ENCODE assay signal across 8 cellular contexts in genomic region chr1:110634455-110635281, GRCh38. TPM values are rescaled to one million over a fixed set of nuclear protein-coding genes. Genes with fewer than 3 reads are reported as not detected.
A peak's percentile ranks its signal among the peaks of the same experiment; 100 is the strongest.
DNase-seq lines count a peak whose midpoint lies in the region; ATAC-seq and TF ChIP-seq lines count a peak whose summit lies in the region.

No MANE protein-coding gene starts in this region.

- no peak overlapping the region for H3K27ac ChIP-seq in prostate gland

- CTCF ChIA-PET in activated CD4-positive, alpha-beta memory T cell treated with anti-CD3 and anti-CD28 coated beads, Interleukin-2, amount 10 ng/mL, durations not matched to agents 7 days and 5 days (lab: Charles Lee), result interaction anchor here (0.9 to 6.5 kb wide), 8 partner anchors 13 to 147 kb away, joined by 3 to 73 read pairs (median 5); no protein-coding TSS in a partner anchor

- no peaks in the 10 kb centered on the region for H3K27me3 Mint-ChIP-seq in activated CD4-positive, alpha-beta memory T cell treated with anti-CD3 and anti-CD28 coated beads, Interleukin-2, amount 10 ng/mL, durations not matched to agents 7 days and 5 days

- H3K4me1 Mint-ChIP-seq in activated CD4-positive, alpha-beta memory T cell treated with anti-CD3 and anti-CD28 coated beads, Interleukin-2, amount 10 ng/mL, durations not matched to agents 7 days and 5 days, result peaks cover 69% of the 10 kb centered on the region

- TF ChIP-seq CTCF in epithelial cell of esophagus (IDR thresholded peaks at IDR 0.05; ENCODE audit: insufficient read depth, low read depth, low read length, missing control alignments) (no peak), prostate gland (IDR thresholded peaks at IDR 0.05) (no peak)

- no peaks in the 10 kb centered on the region for H3K36me3 ChIP-seq in prostate gland

- in situ Hi-C loops in G401 (cut with HindIII; ENCODE audit: low sequenced_read_pairs), result no loop called here

- intact Hi-C loops in prostate gland (cut with DNase I), result no loop called here

- no peak for TF ChIP-seq POLR2A in prostate gland (IDR thresholded peaks at IDR 0.05)

- no peaks in the 10 kb centered on the region for H3K9me3 ChIP-seq in prostate gland

- WGBS in prostate gland, result 21% methylated on average over 7 of the region's 7 CpGs

- H3K27ac Mint-ChIP-seq in activated CD4-positive, alpha-beta memory T cell treated with anti-CD3 and anti-CD28 coated beads, Interleukin-2, amount 10 ng/mL, durations not matched to agents 7 days and 5 days, result no peak overlapping the region

- POLR2A ChIA-PET in activated CD4-positive, alpha-beta memory T cell treated with anti-CD3 and anti-CD28 coated beads, Interleukin-2, amount 10 ng/mL, durations not matched to agents 7 days and 5 days (lab: Charles Lee), result interaction anchor here (1.1 to 15.0 kb wide), 8 partner anchors 13 to 244 kb away, joined by 3 to 326 read pairs (median 20); partner anchors contain the start of genes KCNA2 and KCNA3

- no peaks in the 10 kb centered on the region for H3K4me1 ChIP-seq in prostate gland (replicated peaks)

- peaks cover 5% of the 10 kb centered on the region for H3K36me3 Mint-ChIP-seq in activated CD4-positive, alpha-beta memory T cell treated with anti-CD3 and anti-CD28 coated beads, Interleukin-2, amount 10 ng/mL, durations not matched to agents 7 days and 5 days (ENCODE audit: low read depth)

- peak overlapping the region; percentile 56 for H3K4me3 Mint-ChIP-seq in activated CD4-positive, alpha-beta memory T cell treated with anti-CD3 and anti-CD28 coated beads, Interleukin-2, amount 10 ng/mL, durations not matched to agents 7 days and 5 days

- H3K9me3 Mint-ChIP-seq in activated CD4-positive, alpha-beta memory T cell treated with anti-CD3 and anti-CD28 coated beads, Interleukin-2, amount 10 ng/mL, durations not matched to agents 7 days and 5 days, result peaks cover 3% of the 10 kb centered on the region

- DNase-seq in CD1c-positive myeloid dendritic cell (ENCODE audit: extremely low spot score) (peak; percentile 86), epithelial cell of esophagus (ENCODE audit: low read depth) (peak; percentile 70), prostate gland (ENCODE audit: low spot score) (peak; percentile 23), DMS114 treated with DMSO at 0.1 percent for 48 hours (lab: John Stamatoyannopoulos, UW; ENCODE audit: unreplicated experiment) (no peak), G401 (ENCODE audit: low spot score) (no peak)
- peak; percentile 75 for DNase-seq in activated CD4-positive, alpha-beta memory T cell treated with anti-CD3 and anti-CD28 coated beads, Interleukin-2, amount 10 ng/mL, durations not matched to agents 7 days and 5 days

- H3K27me3 ChIP-seq in prostate gland (replicated peaks; ENCODE audit: insufficient read depth), result no peaks in the 10 kb centered on the region

- H3K4me3 ChIP-seq in epithelial cell of esophagus (ENCODE audit: low read length) (no peak overlapping the region), prostate gland (no peak overlapping the region)

- ATAC-seq in GM21360 (IDR thresholded peaks at IDR 0.05; ENCODE audit: unreplicated experiment) (peak; percentile 61), HG03571 (IDR thresholded peaks at IDR 0.05; ENCODE audit: unreplicated experiment) (peak; percentile 65)

RNA-seq across cellular contexts. Expression of gene KCNA2, which starts 28.5 kb away (rescaled TPM):
- 1 to 10 TPM; 5.9 to 6.6 TPM for total RNA-seq in activated CD4-positive, alpha-beta memory T cell treated with anti-CD3 and anti-CD28 coated beads, Interleukin-2, amount 10 ng/mL, durations not matched to agents 7 days and 5 days
- total RNA-seq in prostate gland, result 1 to 10 TPM in 1 of 2 donors, under 1 TPM in 1; 0.64 to 6.2 TPM
- total RNA-seq in G401 (2014; rRNA removed; shearing (Covaris generic)), result not detected in 2 replicates

RNA-seq across cellular contexts. Expression of gene KCNA3, which starts 40.1 kb away (rescaled TPM):
- 10 to 100 TPM; 84.9 to 86.2 TPM for total RNA-seq in activated CD4-positive, alpha-beta memory T cell treated with anti-CD3 and anti-CD28 coated beads, Interleukin-2, amount 10 ng/mL, durations not matched to agents 7 days and 5 days
- under 1 TPM; 0.62 to 0.91 TPM for total RNA-seq in prostate gland
- not detected in 2 replicates for total RNA-seq in G401 (2014; rRNA removed; shearing (Covaris generic))

Comparison
In these comparisons a context has a peak if more than half of its experiments do, and no peak if none do; other contexts are left out.
1. DNase-seq: peak in CD1c-positive myeloid dendritic cell (single experiment), activated CD4-positive, alpha-beta memory T cell treated with anti-CD3 and anti-CD28 coated beads, Interleukin-2, amount 10 ng/mL, durations not matched to agents 7 days and 5 days (single experiment), epithelial cell of esophagus (single experiment) and prostate gland (single experiment); none in DMS114 treated with DMSO at 0.1 percent for 48 hours (single experiment) and G401 (single experiment).
2. RNA of gene KCNA3, which starts 40.1 kb away (total RNA-seq): 84.9 to 86.2 TPM in activated CD4-positive, alpha-beta memory T cell treated with anti-CD3 and anti-CD28 coated beads, Interleukin-2, amount 10 ng/mL, durations not matched to agents 7 days and 5 days; 0.62 to 0.91 TPM in prostate gland and not detected in G401; every median in the first group is over 10 times any median in the second.